ENCODE assay signal across 23 cellular contexts in the genomic region with DNA sequence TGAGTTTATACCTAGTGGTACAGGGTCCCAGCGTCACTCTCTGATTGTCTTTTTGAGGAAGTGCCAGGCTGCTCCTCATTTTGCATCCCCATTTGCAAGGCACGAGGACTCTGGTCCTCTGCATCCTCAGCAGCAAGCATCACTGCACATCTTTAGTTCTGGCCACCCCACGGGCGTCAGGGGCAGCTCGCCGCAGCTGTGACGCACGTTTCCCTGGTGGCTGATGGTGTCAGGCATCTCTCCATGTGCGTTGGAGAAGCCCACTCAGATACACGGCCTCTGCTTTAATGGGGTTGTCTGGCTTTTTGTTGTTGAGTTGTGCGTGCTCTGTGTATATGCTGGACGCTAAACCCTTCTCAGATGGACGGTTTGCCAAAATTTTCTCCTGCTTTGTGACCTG. TPM values are rescaled to one million over a fixed set of nuclear protein-coding genes. Genes with fewer than 3 reads are reported as not detected.
DNase-seq lines count a peak whose midpoint lies in the region; ATAC-seq, FAIRE-seq and TF ChIP-seq lines count a peak whose summit lies in the region.
"Had no signal": no experiment of that assay in that cellular context is flagged by ENCODE, and none has a peak within 500 bp of the region (broad histone marks: within the 10 kb centered on the region; RNA-seq: fewer than 3 reads in every experiment).

No MANE protein-coding gene starts in this region.

- H3K9me3 ChIP-seq in IMR-90 (ENCODE audit: control insufficient read depth, insufficient read depth, low read length) (no peaks in the 10 kb centered on the region), kidney (ENCODE audit: control insufficient read depth in 1 of 2, low read length in 2 of 2) (no peaks in the 10 kb centered on the region), neuronal stem cell (replicated peaks in 1 of 2; ENCODE audit: control insufficient read depth in 2 of 2, insufficient read depth in 1 of 2, low read depth in 1 of 2, low read length in 2 of 2) (peaks cover 0 to 5% of the 10 kb centered on the region in 2 donors), transverse colon (no peaks in the 10 kb centered on the region)

- H3K18ac ChIP-seq in IMR-90 (ENCODE audit: low read depth, low read length) (no peak overlapping the region), neuronal stem cell (ENCODE audit: low read length) (peak overlapping the region; percentile 68)

- H3K9me1 ChIP-seq in IMR-90 (ENCODE audit: insufficient read depth, low read length): peaks cover 34% of the 10 kb centered on the region

- TF ChIP-seq RAD21 in IMR-90 (IDR thresholded peaks at IDR 0.05; ENCODE audit: low read length): no peak

- CTCF ChIA-PET in IMR-90 (lab: Yijun Ruan, JAX): no interaction called here

- POLR2A ChIA-PET in IMR-90 (lab: Charles Lee; ENCODE audit: unreplicated experiment): no interaction called here

- DNase-seq in IMR-90 (no peak), kidney (peak; percentile 8), neuronal stem cell (ENCODE audit: low spot score) (no peak), chondrocyte (ENCODE audit: low spot score) (no peak), transverse colon (no peak), NCI-H524 (lab: John Stamatoyannopoulos, UW) (no peak)
- no peak for DNase-seq in natural killer cell treated with Interleukin-12 subunit alpha and Interleukin-12 subunit beta and Interleukin-15 and Interleukin-18, amount 100 ng/mL, for 72 hours (ENCODE audit: low spot score)
- DNase-seq: 8988T; AML-193; Caco-2; Calu3; CD4-positive, alpha-beta T cell; CD8-positive, alpha-beta T cell; DMS79 treated with DMSO at 0.1 percent for 48 hours; GF-D8 had no signal

- no peak overlapping the region for H4K91ac ChIP-seq in IMR-90 (ENCODE audit: insufficient read depth, low read depth, low read length)
- H4K91ac ChIP-seq in neuronal stem cell (ENCODE audit: low read depth, low read length, poor library complexity): no peak overlapping the region

- no peak overlapping the region for H3K56ac ChIP-seq in IMR-90 (ENCODE audit: extremely low read depth, insufficient read depth, low read length)

- 81% methylated on average over 5 of the region's 13 CpGs; no CpG with 5 or more reads in 1 of the 2 experiments for WGBS in IMR-90 (ENCODE audit: extremely low coverage in 2 of 2, insufficient read length in 1 of 2), 2 experiments
- WGBS in neuronal stem cell (ENCODE audit: extremely low coverage in 2 of 2, insufficient read length in 2 of 2, insufficient replicate concordance in 1 of 2), 2 donors: no CpG with 5 or more reads among the region's 13 CpGs
- WGBS in transverse colon (ENCODE audit: low coverage in 1 of 2), 2 donors: 85 to 100% methylated on average over 1 to 13 of the region's 13 CpGs

- H3K9me3 Mint-ChIP-seq in chondrocyte (ENCODE audit: low read depth): no peaks in the 10 kb centered on the region
- H3K9me3 Mint-ChIP-seq in natural killer cell treated with Interleukin-12 subunit alpha and Interleukin-12 subunit beta and Interleukin-15 and Interleukin-18, amount 100 ng/mL, for 72 hours: peaks cover 4% of the 10 kb centered on the region
- H3K9me3 Mint-ChIP-seq: CD4-positive, alpha-beta T cell; CD8-positive, alpha-beta T cell had no signal

- no peak overlapping the region for H3K9ac ChIP-seq in IMR-90 (ENCODE audit: low read depth, low read length)
- H3K9ac ChIP-seq in kidney (ENCODE audit: low read length in 2 of 2): no peak overlapping the region
- no peak overlapping the region for H3K9ac ChIP-seq in neuronal stem cell (ENCODE audit: low read depth, low read length, poor library complexity)
- H3K9ac ChIP-seq: BLaER1 treated with 17β-estradiol and CSF1 and Interleukin-3, amounts not matched to agents 10 nM and 100 nM had no signal

- no peak overlapping the region for H2AK9ac ChIP-seq in IMR-90 (replicated peaks; ENCODE audit: low read depth, low read length, poor library complexity)

- no peak overlapping the region for H3K4me3 Mint-ChIP-seq in chondrocyte (ENCODE audit: unreplicated experiment)
- H3K4me3 Mint-ChIP-seq in natural killer cell treated with Interleukin-12 subunit alpha and Interleukin-12 subunit beta and Interleukin-15 and Interleukin-18, amount 100 ng/mL, for 72 hours: no peak overlapping the region
- H3K4me3 Mint-ChIP-seq: B cell; CD4-positive, alpha-beta T cell; CD8-positive, alpha-beta T cell had no signal

- H2BK15ac ChIP-seq in IMR-90 (ENCODE audit: low read depth, low read length) (no peak overlapping the region), neuronal stem cell (ENCODE audit: low read length) (no peak overlapping the region)

- FAIRE-seq in kidney (lab: Jason Lieb, UNC): no peak
- FAIRE-seq: A204.1, D721Med, G401.6, GM12891, GM19239 had no signal

- TF ChIP-seq CTCF in IMR-90 (conservative IDR thresholded peaks at IDR 0.05; ENCODE audit: low read depth, low read length) (no peak), kidney (IDR thresholded peaks at IDR 0.05; ENCODE audit: borderline replicate concordance, extremely low read depth, insufficient read depth) (no peak), chondrocyte (IDR thresholded peaks at IDR 0.05) (no peak), transverse colon (IDR thresholded peaks at IDR 0.05) (no peak)

- H3K4ac ChIP-seq in IMR-90 (ENCODE audit: low read depth, low read length): peak overlapping the region; percentile 35; the same call in 1 of the 2 replicates
- H3K4ac ChIP-seq in neuronal stem cell (ENCODE audit: low read length): no peak overlapping the region

- no peak for TF ChIP-seq POLR2A in IMR-90 (IDR thresholded peaks at IDR 0.05; ENCODE audit: low read depth, low read length)
- TF ChIP-seq POLR2A in transverse colon (IDR thresholded peaks at IDR 0.05): no peak

- ATAC-seq in IMR-90 (ENCODE audit: low read depth): no peak
- ATAC-seq in natural killer cell treated with Interleukin-12 subunit alpha and Interleukin-12 subunit beta and Interleukin-15 and Interleukin-18, amount 100 ng/mL, for 72 hours: no peak
- ATAC-seq: CD8-positive, alpha-beta T cell had no signal

- no peak overlapping the region for H3K14ac ChIP-seq in IMR-90 (replicated peaks; ENCODE audit: low read depth, low read length)
- peak overlapping the region; percentile 50 for H3K14ac ChIP-seq in neuronal stem cell (ENCODE audit: low read length)

- H2AK5ac ChIP-seq in IMR-90 (ENCODE audit: low read depth, low read length) (peak overlapping the region; percentile 68), neuronal stem cell (ENCODE audit: low read depth, low read length) (no peak overlapping the region)

- no peak overlapping the region for H3K27ac ChIP-seq in IMR-90 (ENCODE audit: insufficient read depth, low read length)
- no peak overlapping the region for H3K27ac ChIP-seq in kidney (ENCODE audit: low read depth in 2 of 2, low read length in 2 of 2)
- H3K27ac ChIP-seq in neuronal stem cell (replicated peaks; ENCODE audit: low read length): no peak overlapping the region
- no peak overlapping the region for H3K27ac ChIP-seq in transverse colon
- H3K27ac ChIP-seq: BLaER1 treated with 17β-estradiol and CSF1 and Interleukin-3, amounts not matched to agents 10 nM and 100 nM; C4-2B had no signal

- peak overlapping the region; percentile 49 for H2BK20ac ChIP-seq in IMR-90 (ENCODE audit: low read depth, low read length)

- no peak overlapping the region for H3K27ac Mint-ChIP-seq in chondrocyte (ENCODE audit: unreplicated experiment)
- H3K27ac Mint-ChIP-seq in natural killer cell treated with Interleukin-12 subunit alpha and Interleukin-12 subunit beta and Interleukin-15 and Interleukin-18, amount 100 ng/mL, for 72 hours: no peak overlapping the region
- H3K27ac Mint-ChIP-seq: B cell; CD4-positive, alpha-beta T cell; CD8-positive, alpha-beta T cell had no signal

- H2AFZ ChIP-seq in IMR-90 (replicated peaks; ENCODE audit: low read length, poor library complexity): no peak overlapping the region
- H2AFZ ChIP-seq in neuronal stem cell (ENCODE audit: low read length): no peak overlapping the region

- dilution Hi-C loops in IMR-90 (cut with HindIII; ENCODE audit: low sequenced_read_pairs, unreplicated experiment): no loop called here

- no TSS peak for BruUV-seq in IMR-90 (replicated peaks; lab: Mats Ljungman, UMichigan)

- H2BK5ac ChIP-seq in IMR-90 (ENCODE audit: low read depth, low read length, poor library complexity, severe bottlenecking) (no peak overlapping the region), neuronal stem cell (ENCODE audit: low read length) (peak overlapping the region; percentile 32)

- H3K4me1 Mint-ChIP-seq in chondrocyte (ENCODE audit: low read depth): peaks cover 11% of the 10 kb centered on the region
- H3K4me1 Mint-ChIP-seq in natural killer cell treated with Interleukin-12 subunit alpha and Interleukin-12 subunit beta and Interleukin-15 and Interleukin-18, amount 100 ng/mL, for 72 hours (ENCODE audit: low read depth in 2 of 2): peaks cover 9% of the 10 kb centered on the region in 2 donors

- in situ Hi-C loops in IMR-90 (cut with MboI; ENCODE audit: low sequenced_read_pairs): no loop called here
- in situ Hi-C loops in transverse colon (cut with MboI; ENCODE audit: low pct_ligation_motif_present in 1 of 4, low pct_unique_long_range_greater_than_20kb in 1 of 4, low sequenced_read_pairs in 3 of 4): no loop called here

- peak overlapping the region; percentile 6 for H2BK12ac ChIP-seq in neuronal stem cell (ENCODE audit: low read length)

- H3K4me3 ChIP-seq in IMR-90 (ENCODE audit: insufficient read depth, low read depth, low read length): no peak overlapping the region
- no peak overlapping the region for H3K4me3 ChIP-seq in kidney (ENCODE audit: low read length in 2 of 2)
- H3K4me3 ChIP-seq in neuronal stem cell (ENCODE audit: low read length in 2 of 2): no peak overlapping the region
- H3K4me3 ChIP-seq in transverse colon: no peak overlapping the region
- H3K4me3 ChIP-seq: BLaER1 treated with 17β-estradiol and CSF1 and Interleukin-3, amounts not matched to agents 10 nM and 100 nM had no signal

- H2BK120ac ChIP-seq in IMR-90 (ENCODE audit: low read depth, low read length) (0 out of 2 replicates have a peak overlapping the region, but pooled peaks have one; percentile 3), neuronal stem cell (ENCODE audit: low read depth, low read length) (no peak overlapping the region)

- no peaks in the 10 kb centered on the region for H3K36me3 ChIP-seq in IMR-90 (ENCODE audit: control insufficient read depth, insufficient read depth, low read length)
- H3K36me3 ChIP-seq in kidney (ENCODE audit: control insufficient read depth in 1 of 2, insufficient read depth in 2 of 2, low read length in 2 of 2): no peaks in the 10 kb centered on the region
- peaks cover 0 to 3% of the 10 kb centered on the region in 2 donors for H3K36me3 ChIP-seq in neuronal stem cell (replicated peaks in 1 of 2; ENCODE audit: control insufficient read depth in 2 of 2, insufficient read depth in 2 of 2, low read length in 2 of 2)
- H3K36me3 ChIP-seq in transverse colon: no peaks in the 10 kb centered on the region
- H3K36me3 ChIP-seq: BLaER1 treated with 17β-estradiol and CSF1 and Interleukin-3, amounts not matched to agents 10 nM and 100 nM had no signal

- no peaks in the 10 kb centered on the region; the same call in 1 of the 2 replicates for H4K20me1 ChIP-seq in IMR-90 (ENCODE audit: insufficient read depth, low read length)

- peaks cover 15% of the 10 kb centered on the region for H3K4me1 ChIP-seq in IMR-90 (ENCODE audit: control insufficient read depth, insufficient read depth, low read length)
- H3K4me1 ChIP-seq in kidney (ENCODE audit: control insufficient read depth in 1 of 2, insufficient read depth in 1 of 2, low read depth in 1 of 2, low read length in 2 of 2): no peaks in the 10 kb centered on the region
- peaks cover 0 to 2% of the 10 kb centered on the region in 2 donors for H3K4me1 ChIP-seq in neuronal stem cell (ENCODE audit: control insufficient read depth in 2 of 2, insufficient read depth in 1 of 2, low read depth in 1 of 2, low read length in 2 of 2)
- H3K4me1 ChIP-seq in transverse colon: peaks cover 0 to 3% (median 1%) of the 10 kb centered on the region in 4 donors
- H3K4me1 ChIP-seq: Caco-2 had no signal

- no peaks in the 10 kb centered on the region for H3K27me3 ChIP-seq in IMR-90 (ENCODE audit: control insufficient read depth, insufficient read depth, low read length)
- H3K27me3 ChIP-seq in neuronal stem cell (ENCODE audit: control insufficient read depth in 3 of 3, insufficient read depth in 3 of 3, low read depth in 1 of 3, low read length in 3 of 3): peaks cover 0 to 6% (median 0%) of the 10 kb centered on the region in 3 experiments
- no peaks in the 10 kb centered on the region for H3K27me3 ChIP-seq in transverse colon
- H3K27me3 ChIP-seq: BLaER1 treated with 17β-estradiol and CSF1 and Interleukin-3, amounts not matched to agents 10 nM and 100 nM had no signal

- no peaks in the 10 kb centered on the region for H3K27me3 Mint-ChIP-seq in chondrocyte (ENCODE audit: low read depth)
- peaks cover 0 to 3% of the 10 kb centered on the region in 2 donors for H3K27me3 Mint-ChIP-seq in natural killer cell treated with Interleukin-12 subunit alpha and Interleukin-12 subunit beta and Interleukin-15 and Interleukin-18, amount 100 ng/mL, for 72 hours

- H3K23ac ChIP-seq in IMR-90 (ENCODE audit: low read depth, low read length): no peak overlapping the region
- H3K23ac ChIP-seq in neuronal stem cell (ENCODE audit: low read depth, low read length, poor library complexity): no peak overlapping the region

- H3K4me2 ChIP-seq in IMR-90 (ENCODE audit: low read depth, low read length): no peak overlapping the region
- H3K4me2 ChIP-seq in neuronal stem cell (ENCODE audit: insufficient read depth, low read length, poor library complexity, severe bottlenecking): no peak overlapping the region
- H3K4me2 ChIP-seq: BLaER1 treated with 17β-estradiol and CSF1 and Interleukin-3, amounts not matched to agents 10 nM and 100 nM had no signal

- no peaks in the 10 kb centered on the region for H3K36me3 Mint-ChIP-seq in chondrocyte (ENCODE audit: low read depth)
- no peaks in the 10 kb centered on the region for H3K36me3 Mint-ChIP-seq in natural killer cell treated with Interleukin-12 subunit alpha and Interleukin-12 subunit beta and Interleukin-15 and Interleukin-18, amount 100 ng/mL, for 72 hours
- H3K36me3 Mint-ChIP-seq: CD8-positive, alpha-beta T cell had no signal

- H4K8ac ChIP-seq in IMR-90 (ENCODE audit: low read depth in 2 of 2, low read length in 2 of 2): no peak overlapping the region
- peak overlapping the region; percentile 57 for H4K8ac ChIP-seq in neuronal stem cell (ENCODE audit: low read depth, low read length)

- peaks cover 4 to 21% of the 10 kb centered on the region in 2 experiments; a peak in 3 of 4 replicates for H3K79me1 ChIP-seq in IMR-90 (ENCODE audit: low read depth in 1 of 2, low read length in 2 of 2)
- no peaks in the 10 kb centered on the region for H3K79me1 ChIP-seq in neuronal stem cell (ENCODE audit: low read depth, low read length)

- intact Hi-C loops in IMR-90 (cut with micrococcal nuclease) (no loop called here), kidney (cut with DNase I) (no loop called here), transverse colon (cut with DNase I; ENCODE audit: low total_unique reads) (no loop called here)

- H4K5ac ChIP-seq in IMR-90 (ENCODE audit: low read depth, low read length): no peak overlapping the region

- TF ChIP-seq EP300 in transverse colon (IDR thresholded peaks at IDR 0.05; ENCODE audit: low read depth): no peak

RNA-seq across cellular contexts. Expression of gene ZNF469, which starts 45.2 kb away (rescaled TPM):
- total RNA-seq in IMR-90 (2012; rRNA removed) (1.1 and 1.4 TPM in 2 replicates), kidney (1.6 TPM), chondrocyte (19.0 to 62.8 TPM (median 60.5 TPM) in 3 replicates), transverse colon (under 1 TPM; 0.14 to 0.75 (median 0.54) TPM)
- polyA plus RNA-seq in IMR-90 (2012; rRNA removed) (13.3 and 16.4 TPM in 2 replicates), kidney (ENCODE audit: insufficient read depth, low read depth, low replicate concordance) (0.09 TPM)
- 5.1 and 8.8 TPM in 2 replicates for polyA plus RNA-seq in IMR-90 (2012; cell fraction: cytosol; rRNA removed)
- polyA plus RNA-seq in IMR-90 (2012; cell fraction: nucleus; rRNA removed; ENCODE audit: low replicate concordance): 32.3 and 70.4 TPM in 2 replicates
- polyA plus RNA-seq in neuronal stem cell (2013, experiment 1 of 2): 0.26 TPM
- 0.29 TPM for polyA plus RNA-seq in neuronal stem cell (2013, experiment 2 of 2)
- total RNA-seq in natural killer cell treated with Interleukin-12 subunit alpha and Interleukin-12 subunit beta and Interleukin-15 and Interleukin-18, amount 100 ng/mL, for 72 hours: 1 to 10 TPM; 3.0 to 6.1 TPM
